17 cellular contexts compared by ENCODE assay signal in genomic region chr13:79742923-79743322, GRCh38.
DNase-seq lines count a peak whose midpoint lies in the region; FAIRE-seq and TF ChIP-seq lines count a peak whose summit lies in the region.
"Had no signal": no experiment of that assay in that cellular context is flagged by ENCODE, and none has a peak within 500 bp of the region (broad histone marks: within the 10 kb centered on the region; RNA-seq: fewer than 3 reads in every experiment).

No MANE protein-coding gene starts in this region.

- H3K27me3 Mint-ChIP-seq in MCF 10A (ENCODE audit: insufficient read depth, unreplicated experiment): no peaks in the 10 kb centered on the region
- H3K27me3 Mint-ChIP-seq: B cell had no signal

- H3K9me3 ChIP-seq in BE2C: no peaks in the 10 kb centered on the region
- H3K9me3 ChIP-seq in keratinocyte (ENCODE audit: control insufficient read depth, low read depth, low read length): no peaks in the 10 kb centered on the region
- H3K9me3 ChIP-seq in parathyroid adenoma (ENCODE audit: control insufficient read depth, low read length): no peaks in the 10 kb centered on the region
- H3K9me3 ChIP-seq: HAP-1 had no signal

- H3K4me2 ChIP-seq in keratinocyte (ENCODE audit: control insufficient read depth, extremely low read depth, insufficient read depth, low read depth, low read length): no peak overlapping the region
- H3K4me2 ChIP-seq in parathyroid adenoma (ENCODE audit: low read length): peak overlapping the region; percentile 22

- H3K27me3 ChIP-seq in BE2C: no peaks in the 10 kb centered on the region
- no peaks in the 10 kb centered on the region for H3K27me3 ChIP-seq in keratinocyte (ENCODE audit: control insufficient read depth, extremely low read depth, insufficient read depth, low read length)
- H3K27me3 ChIP-seq in parathyroid adenoma (ENCODE audit: control insufficient read depth, insufficient read depth, low read length): no peaks in the 10 kb centered on the region

- H3K4me1 ChIP-seq in BE2C (peaks cover 25% of the 10 kb centered on the region), keratinocyte (ENCODE audit: control insufficient read depth, extremely low read depth, insufficient read depth, low read length) (peaks cover 6% of the 10 kb centered on the region), parathyroid adenoma (no peaks in the 10 kb centered on the region)
- H3K4me1 ChIP-seq: HAP-1 had no signal

- H3K9me3 Mint-ChIP-seq in MCF 10A (ENCODE audit: unreplicated experiment): peaks cover 4% of the 10 kb centered on the region

- FAIRE-seq in keratinocyte (lab: Jason Lieb, UNC): peak; percentile 48
- FAIRE-seq: A204.1, D721Med, GM12878, GM18507 had no signal

- intact Hi-C loops in MCF 10A (cut with micrococcal nuclease): no loop called here

- no peak overlapping the region for H3K27ac Mint-ChIP-seq in MCF 10A (ENCODE audit: low read depth, unreplicated experiment)
- H3K27ac Mint-ChIP-seq: B cell; CD4-positive, alpha-beta memory T cell had no signal

- H3K9me1 ChIP-seq in keratinocyte (ENCODE audit: control insufficient read depth, extremely low read depth, insufficient read depth, low read length): no peaks in the 10 kb centered on the region

- dilution Hi-C loops in keratinocyte (cut with MboI; ENCODE audit: extremely low pct_ligation_motif_present, low sequenced_read_pairs): no loop called here

- DNase-seq in BE2C: peak; percentile 21
- peak; percentile 40 for DNase-seq in M059J (ENCODE audit: low read depth)
- no peak for DNase-seq in keratinocyte (ENCODE audit: low read depth, low spot score)
- DNase-seq in activated naive CD4-positive, alpha-beta T cell (lab: John Stamatoyannopoulos, UW): no peak
- DNase-seq in MCF 10A (ENCODE audit: unreplicated experiment): no peak
- no peak for DNase-seq in COR-L47 (lab: John Stamatoyannopoulos, UW)
- DNase-seq: CD4-positive, alpha-beta memory T cell; DMS53; GOT3 had no signal

- H3K4me1 Mint-ChIP-seq in MCF 10A (ENCODE audit: insufficient read depth, unreplicated experiment): peaks cover 6% of the 10 kb centered on the region
- H3K4me1 Mint-ChIP-seq: B cell; CD4-positive, alpha-beta memory T cell had no signal

- no peak overlapping the region for H3K9ac ChIP-seq in keratinocyte (ENCODE audit: control insufficient read depth, extremely low read depth, insufficient read depth, low read length)
- H3K9ac ChIP-seq in parathyroid adenoma: no peak overlapping the region

- H2AFZ ChIP-seq in keratinocyte (ENCODE audit: control insufficient read depth, low read length): no peak overlapping the region
- no peak overlapping the region for H2AFZ ChIP-seq in parathyroid adenoma

- POLR2A ChIA-PET in MCF 10A (lab: Yijun Ruan, JAX): no interaction called here

- H3K4me3 ChIP-seq in BE2C (ENCODE audit: low read depth, low read length) (no peak overlapping the region), keratinocyte (ENCODE audit: control insufficient read depth in 2 of 3, extremely low read depth in 1 of 3, insufficient read depth in 2 of 3, low read depth in 1 of 3, low read length in 3 of 3) (no peak overlapping the region), parathyroid adenoma (ENCODE audit: low read depth, low read length) (no peak overlapping the region)
- H3K4me3 ChIP-seq: GM12878, HAP-1 had no signal

- H3K4me3 Mint-ChIP-seq in MCF 10A (ENCODE audit: unreplicated experiment): no peak overlapping the region
- H3K4me3 Mint-ChIP-seq: B cell; CD4-positive, alpha-beta memory T cell had no signal

- H3K36me3 ChIP-seq in BE2C (no peaks in the 10 kb centered on the region), keratinocyte (ENCODE audit: control insufficient read depth in 2 of 2, extremely low read depth in 1 of 2, insufficient read depth in 2 of 2, low read length in 2 of 2) (no peaks in the 10 kb centered on the region), parathyroid adenoma (ENCODE audit: control insufficient read depth, insufficient read depth, low read length) (no peaks in the 10 kb centered on the region)
- H3K36me3 ChIP-seq: HAP-1 had no signal

- no peaks in the 10 kb centered on the region for H4K20me1 ChIP-seq in keratinocyte (ENCODE audit: control insufficient read depth, extremely low read depth, insufficient read depth, low read length)

- H3K36me3 Mint-ChIP-seq in MCF 10A (ENCODE audit: insufficient read depth, unreplicated experiment): no peaks in the 10 kb centered on the region
- H3K36me3 Mint-ChIP-seq: CD4-positive, alpha-beta memory T cell had no signal

- no peaks in the 10 kb centered on the region for H3K79me2 ChIP-seq in keratinocyte (ENCODE audit: control insufficient read depth, insufficient read depth, low read length)
- no peaks in the 10 kb centered on the region for H3K79me2 ChIP-seq in parathyroid adenoma

- H3K27ac ChIP-seq in keratinocyte (ENCODE audit: control insufficient read depth, insufficient read depth, low read length) (no peak overlapping the region), parathyroid adenoma (no peak overlapping the region)
- H3K27ac ChIP-seq: C4-2B had no signal

- TF ChIP-seq CTCF in BE2C (IDR thresholded peaks at IDR 0.05; ENCODE audit: low read depth, low read length) (no peak), keratinocyte (optimal IDR thresholded peaks at IDR 0.05 in 1 of 3, IDR thresholded peaks at IDR 0.05 in 1 of 3, conservative IDR thresholded peaks at IDR 0.05 in 1 of 3; ENCODE audit: extremely low read depth in 1 of 3, insufficient read depth in 2 of 3, low read length in 3 of 3) (no peak), parathyroid adenoma (IDR thresholded peaks at IDR 0.05) (no peak), MCF 10A (IDR thresholded peaks at IDR 0.05; ENCODE audit: unreplicated experiment) (no peak)

- BruUV-seq in MCF 10A (replicated peaks; lab: Mats Ljungman, UMichigan): no TSS peak

- CTCF ChIA-PET in MCF 10A (lab: Yijun Ruan, JAX): interaction anchor here (0.6 kb wide), 1 partner anchor 14 kb away, joined by 4 read pairs; no protein-coding TSS in a partner anchor

Comparison
In these comparisons a context has a peak if more than half of its experiments do, and no peak if none do; other contexts are left out.
1. DNase-seq: peak in BE2C (single experiment) and M059J (single experiment); none in keratinocyte (single experiment), activated naive CD4-positive, alpha-beta T cell (0 of 4), MCF 10A (single experiment) and COR-L47 (single experiment).